8 cellular contexts compared by ENCODE assay signal in the genomic region with DNA sequence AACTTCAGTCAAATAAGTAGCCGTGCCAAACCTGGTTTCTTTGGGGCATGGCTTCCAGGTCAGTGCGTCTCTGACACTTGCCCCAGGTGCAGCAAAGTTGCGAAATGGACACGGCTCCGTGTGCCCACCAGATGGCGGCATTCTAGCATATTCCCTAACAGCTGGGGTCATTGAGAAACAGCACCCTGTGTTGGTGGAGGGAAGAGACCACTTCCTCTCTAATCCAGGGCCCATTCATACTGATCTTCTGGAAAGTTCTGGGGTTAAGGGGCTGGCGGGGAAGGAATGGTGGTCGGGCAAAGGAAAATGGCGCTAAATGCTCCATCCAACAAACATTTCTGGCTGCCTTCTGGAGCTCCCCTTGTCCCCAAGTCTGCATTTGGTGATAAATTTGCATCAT.
DNase-seq lines count a peak whose midpoint lies in the region; ATAC-seq and TF ChIP-seq lines count a peak whose summit lies in the region.

No MANE protein-coding gene starts in this region.

- no peak overlapping the region for H3K4me3 ChIP-seq in body of pancreas

- DNase-seq in EL (peak; percentile 76), LoVo (ENCODE audit: low spot score) (peak; percentile 58), T-helper 2 cell (peak in 4 of 5 experiments; percentile 12 to 59 (median 20)), body of pancreas (peak; percentile 68 to 73 (median 70)), iris pigment epithelial cell (ENCODE audit: low read depth) (peak; percentile 50)
- peak; percentile 15 for DNase-seq in stimulated activated CD4-positive, alpha-beta T cell treated with anti-CD3 and anti-CD28 coated beads, Interleukin-2, amount 100 ng/mL, for 4 hours (ENCODE audit: low read depth)

- intact Hi-C loops in body of pancreas (cut with DNase I) = loop anchor here (5.0 kb wide), 1 partner anchor 137 kb away; no protein-coding TSS in a partner anchor

- TF ChIP-seq CTCF in body of pancreas (IDR thresholded peaks at IDR 0.05) = peak; percentile 53 to 86 (median 73)

- no peak overlapping the region for H3K27ac ChIP-seq in body of pancreas

- WGBS in body of pancreas, 2 donors = 17% methylated on average over 9 of the region's 9 CpGs

- no peaks in the 10 kb centered on the region for H3K36me3 ChIP-seq in body of pancreas (replicated peaks in 1 of 2; ENCODE audit: insufficient read depth in 1 of 2, low read depth in 2 of 2)

- ATAC-seq in body of pancreas (peak; percentile 64), HG03095 (IDR thresholded peaks at IDR 0.05; ENCODE audit: unreplicated experiment) (no peak), HG03432 (IDR thresholded peaks at IDR 0.05; ENCODE audit: unreplicated experiment) (no peak)

- no peaks in the 10 kb centered on the region for H3K9me3 ChIP-seq in body of pancreas

- no peaks in the 10 kb centered on the region for H3K4me1 ChIP-seq in body of pancreas

- TF ChIP-seq POLR2A in body of pancreas (IDR thresholded peaks at IDR 0.05) = no peak

- H3K27me3 ChIP-seq in body of pancreas = no peaks in the 10 kb centered on the region

Comparison
In these comparisons a context has a peak if more than half of its experiments do, and no peak if none do; other contexts are left out.
1. DNase-seq: peak in every context shown above with its lines; median percentile 76 in EL; 70 in body of pancreas; 58 in LoVo; 50 in iris pigment epithelial cell; 20 in T-helper 2 cell; 15 in stimulated activated CD4-positive, alpha-beta T cell treated with anti-CD3 and anti-CD28 coated beads, Interleukin-2, amount 100 ng/mL, for 4 hours.